Comparison of ENCODE assay signal across 10 cellular contexts in the genomic region with DNA sequence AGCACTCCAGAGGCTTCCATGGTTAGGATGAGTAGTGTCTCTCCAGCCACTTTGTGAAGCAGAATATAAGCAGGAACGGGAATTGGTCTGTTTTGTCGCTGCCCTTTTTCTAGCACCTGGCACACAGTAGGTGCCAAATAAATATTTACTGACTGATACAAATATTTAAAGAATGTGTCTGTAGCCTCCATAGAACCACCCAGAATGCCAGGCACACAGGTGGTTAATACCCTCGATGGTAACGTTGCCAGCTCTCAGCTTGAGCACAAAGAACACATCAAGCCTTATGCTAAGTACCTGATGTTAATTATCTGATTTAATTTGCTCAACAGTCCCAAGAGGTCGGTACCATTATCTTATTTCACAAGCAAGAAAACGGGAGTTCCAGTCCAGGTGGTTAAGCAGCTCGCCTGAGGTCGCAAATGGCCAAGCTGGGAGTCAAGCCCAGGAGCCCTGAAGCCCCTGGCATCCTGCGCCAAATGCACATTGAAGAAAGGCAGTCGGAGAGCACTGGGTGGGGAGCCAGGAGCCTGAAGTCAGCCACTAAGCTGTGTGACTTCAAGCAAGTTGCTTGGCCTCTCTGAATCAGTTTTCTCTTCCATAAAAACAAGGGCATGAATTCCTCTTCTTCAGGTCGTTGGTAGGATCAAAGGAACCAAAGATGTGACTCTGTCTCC. TPM values are rescaled to one million over a fixed set of nuclear protein-coding genes. Genes with fewer than 3 reads are reported as not detected.
DNase-seq lines count a peak whose midpoint lies in the region; FAIRE-seq and TF ChIP-seq lines count a peak whose summit lies in the region.
"Had no signal": no experiment of that assay in that cellular context is flagged by ENCODE, and none has a peak within 500 bp of the region (broad histone marks: within the 10 kb centered on the region; RNA-seq: fewer than 3 reads in every experiment).

No MANE protein-coding gene starts in this region.

- H3K27ac Mint-ChIP-seq in astrocyte (ENCODE audit: unreplicated experiment), result peak overlapping the region; percentile 67
- peak overlapping the region; percentile 88 for H3K27ac Mint-ChIP-seq in mesothelial cell of epicardium

- H3K9ac ChIP-seq in astrocyte (ENCODE audit: low read length), result peak overlapping the region; percentile 64
- peak overlapping the region; percentile 31 to 65 (median 51) for H3K9ac ChIP-seq in subcutaneous abdominal adipose tissue (ENCODE audit: low read length in 5 of 5)

- TF ChIP-seq CTCF in astrocyte (IDR thresholded peaks at IDR 0.05; ENCODE audit: insufficient read depth, low read depth, low read length) (no peak), mesothelial cell of epicardium (IDR thresholded peaks at IDR 0.05; ENCODE audit: unreplicated experiment) (no peak)

- H3K4me1 ChIP-seq in astrocyte (ENCODE audit: insufficient read depth, low read length) (peaks cover 34% of the 10 kb centered on the region), subcutaneous abdominal adipose tissue (ENCODE audit: control insufficient read depth in 5 of 5, insufficient read depth in 5 of 5, low read length in 5 of 5) (peaks cover 54 to 100% (median 98%) of the 10 kb centered on the region in 5 donors)

- H3K36me3 ChIP-seq in astrocyte (ENCODE audit: insufficient read depth, low read length), result no peaks in the 10 kb centered on the region
- peaks cover 0 to 12% (median 11%) of the 10 kb centered on the region in 5 donors for H3K36me3 ChIP-seq in subcutaneous abdominal adipose tissue (ENCODE audit: control insufficient read depth in 5 of 5, insufficient read depth in 5 of 5, low read length in 5 of 5)

- FAIRE-seq in astrocyte (lab: Jason Lieb, UNC), result no peak
- FAIRE-seq: G401.6 had no signal

- H3K4me2 ChIP-seq in astrocyte (ENCODE audit: low read length), result peak overlapping the region; percentile 31

- H2AFZ ChIP-seq in astrocyte (ENCODE audit: low read depth, low read length), result no peak overlapping the region

- DNase-seq in NCI-H1436 (lab: John Stamatoyannopoulos, UW) (peak; percentile 74), astrocyte (ENCODE audit: low read depth) (no peak), mesothelial cell of epicardium (ENCODE audit: low spot score in 2 of 2, unreplicated experiment in 2 of 2) (no peak), activated gamma-delta T cell treated with Interleukin-2 at 50 U/mL for 16 hours (no peak), AML-193 (lab: John Stamatoyannopoulos, UW) (no peak)
- no peak for DNase-seq in NK-92 treated with Interleukin-12 subunit alpha and Interleukin-12 subunit beta, amount 100 ng/mL, for 24 hours (lab: John Stamatoyannopoulos, UW)
- DNase-seq: effector memory CD8-positive, alpha-beta T cell; NCI-H526 treated with DMSO at 0.1 percent for 48 hours had no signal

- H3K4me1 Mint-ChIP-seq in astrocyte (ENCODE audit: low read depth, unreplicated experiment) (peaks cover 41% of the 10 kb centered on the region), mesothelial cell of epicardium (peaks cover 26% of the 10 kb centered on the region)

- no peaks in the 10 kb centered on the region for H3K27me3 Mint-ChIP-seq in astrocyte (ENCODE audit: low read depth, unreplicated experiment)
- no peaks in the 10 kb centered on the region for H3K27me3 Mint-ChIP-seq in mesothelial cell of epicardium (ENCODE audit: low read depth)

- H3K9me3 ChIP-seq in astrocyte (ENCODE audit: insufficient read depth, low read depth, low read length) (no peaks in the 10 kb centered on the region), subcutaneous abdominal adipose tissue (ENCODE audit: control insufficient read depth in 5 of 5, low read length in 5 of 5) (no peaks in the 10 kb centered on the region)

- H3K4me3 Mint-ChIP-seq in astrocyte (ENCODE audit: unreplicated experiment), result peak overlapping the region; percentile 54
- H3K4me3 Mint-ChIP-seq in mesothelial cell of epicardium, result no peak overlapping the region
- H3K4me3 Mint-ChIP-seq: effector memory CD8-positive, alpha-beta T cell had no signal

- peaks cover 28% of the 10 kb centered on the region for H4K20me1 ChIP-seq in astrocyte (ENCODE audit: insufficient read depth, low read length)

- H3K9me3 Mint-ChIP-seq in astrocyte (ENCODE audit: unreplicated experiment) (no peaks in the 10 kb centered on the region), mesothelial cell of epicardium (no peaks in the 10 kb centered on the region)
- H3K9me3 Mint-ChIP-seq: effector memory CD8-positive, alpha-beta T cell had no signal

- no peak overlapping the region for H3K4me3 ChIP-seq in astrocyte (ENCODE audit: insufficient read depth, low read depth, low read length)
- no peak overlapping the region for H3K4me3 ChIP-seq in subcutaneous abdominal adipose tissue (ENCODE audit: low read depth in 1 of 5, low read length in 5 of 5)

- no peaks in the 10 kb centered on the region for H3K27me3 ChIP-seq in astrocyte (ENCODE audit: insufficient read depth, low read length)
- H3K27me3 ChIP-seq in subcutaneous abdominal adipose tissue (ENCODE audit: control insufficient read depth in 5 of 5, insufficient read depth in 4 of 5, low read length in 5 of 5), result peaks cover 0 to 3% (median 0%) of the 10 kb centered on the region in 5 donors

- H3K36me3 Mint-ChIP-seq in astrocyte (ENCODE audit: low read depth, unreplicated experiment) (peaks cover 12% of the 10 kb centered on the region), mesothelial cell of epicardium (no peaks in the 10 kb centered on the region)

- peak overlapping the region; percentile 44 for H3K27ac ChIP-seq in astrocyte (ENCODE audit: low read depth, low read length)
- H3K27ac ChIP-seq in subcutaneous abdominal adipose tissue (ENCODE audit: low read depth, low read length), result peak overlapping the region; percentile 98

- H3K79me2 ChIP-seq in astrocyte (ENCODE audit: insufficient read depth, low read length), result peaks cover 46% of the 10 kb centered on the region

RNA-seq across cellular contexts. Expression of a gene that starts 26.4 kb away (rescaled TPM):
- total RNA-seq in astrocyte (249 and 262 TPM in 2 replicates), mesothelial cell of epicardium (221 to 226 TPM (median 221 TPM) in 3 replicates)
